17 cellular contexts compared by ENCODE assay signal in the genomic region with DNA sequence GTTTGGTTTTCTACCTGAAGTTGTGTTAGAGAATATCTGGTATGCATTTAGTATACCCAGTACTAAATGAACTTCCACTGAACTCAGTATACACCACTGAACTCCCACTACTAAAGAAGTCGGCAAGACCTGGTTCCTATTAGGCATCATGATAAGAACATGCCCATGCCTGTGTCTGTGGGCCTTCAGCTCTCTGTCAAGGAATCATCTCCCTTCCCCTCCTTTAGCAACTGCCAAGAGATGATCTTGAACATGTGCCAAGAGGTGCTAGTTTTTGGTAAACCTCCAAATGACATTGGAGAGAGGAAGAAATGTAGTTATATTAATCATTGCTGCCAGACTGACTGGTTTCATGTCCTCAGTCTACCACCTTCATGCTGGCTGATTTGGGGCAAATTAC.
"Had no signal": no experiment of that assay in that cellular context is flagged by ENCODE, and none has a peak within 500 bp of the region (broad histone marks: within the 10 kb centered on the region; RNA-seq: fewer than 3 reads in every experiment).

No MANE protein-coding gene starts in this region.

- ATAC-seq: activated T-helper 17 cell treated with anti-CD3 and anti-CD28 coated beads, Interleukin-2, amount 50 U/mL, for 72 hours; gastrocnemius medialis; stimulated activated effector memory CD8-positive, alpha-beta T cell treated with anti-CD3 and anti-CD28 coated beads, Interleukin-12 subunit alpha, Interleukin-12 subunit beta, amount 100 ng/mL, for 72 hours had no signal

- H3K27ac ChIP-seq: ascending aorta, cardiac muscle cell, coronary artery, gastrocnemius medialis, heart right ventricle, left ventricle myocardium inferior, thoracic aorta, WERI-Rb-1 had no signal

- DNase-seq: activated CD4-positive, alpha-beta T cell treated with anti-CD3 and anti-CD28 coated beads, Interleukin-2, amount 50 U/mL, for 48 hours; activated naive CD4-positive, alpha-beta T cell treated with anti-CD3 and anti-CD28 coated beads, Interleukin-2, amount 10 ng/mL, durations not matched to agents 7 days and 5 days; gastrocnemius medialis; heart right ventricle; left ventricle myocardium inferior; mesenchymal stem cell; nucleus accumbens; posterior cingulate gyrus; retina; WERI-Rb-1 had no signal

- H3K4me1 ChIP-seq: ascending aorta, gastrocnemius medialis had no signal

- H3K9me3 ChIP-seq: ascending aorta, gastrocnemius medialis, left ventricle myocardium inferior, thoracic aorta had no signal

- H3K4me3 ChIP-seq: ascending aorta, cardiac muscle cell, coronary artery, gastrocnemius medialis, heart right ventricle, left ventricle myocardium inferior, thoracic aorta had no signal

- H3K36me3 ChIP-seq: gastrocnemius medialis, thoracic aorta, WERI-Rb-1 had no signal

- H3K27me3 ChIP-seq: ascending aorta, cardiac muscle cell, gastrocnemius medialis, heart right ventricle had no signal

- FAIRE-seq: islet of Langerhans had no signal
